ENCODE assay signal across 8 cellular contexts in genomic region chr5:150217874-150218692, GRCh38. TPM values are rescaled to one million over a fixed set of nuclear protein-coding genes. Genes with fewer than 3 reads are reported as not detected.
DNase-seq lines count a peak whose midpoint lies in the region; ATAC-seq, FAIRE-seq and TF ChIP-seq lines count a peak whose summit lies in the region.

No MANE protein-coding gene starts in this region.

- H3K4me2 ChIP-seq in mammary epithelial cell (ENCODE audit: insufficient read depth, low read depth, low read length) = no peak overlapping the region

- intact Hi-C loops in A673 (cut with micrococcal nuclease; ENCODE audit: unreplicated experiment) = loop anchor here (1.0 to 5.0 kb wide), 5 partner anchors 57 to 581 kb away; no protein-coding TSS in a partner anchor
- intact Hi-C loops in mammary epithelial cell (cut with micrococcal nuclease) = loop anchor here (1.0 to 10.0 kb wide), 10 partner anchors 57 to 581 kb away; partner anchors contain the start of gene SLC26A2
- intact Hi-C loops in kidney (cut with DNase I) = no loop called here

- H3K9me3 ChIP-seq in A673 (ENCODE audit: low read depth, low read length, poor library complexity, severe bottlenecking) (no peaks in the 10 kb centered on the region), WERI-Rb-1 (ENCODE audit: severe bottlenecking) (no peaks in the 10 kb centered on the region), mammary epithelial cell (replicated peaks; ENCODE audit: insufficient read depth, low read length) (no peaks in the 10 kb centered on the region), kidney (ENCODE audit: control insufficient read depth in 1 of 2, low read length in 2 of 2) (no peaks in the 10 kb centered on the region)

- in situ Hi-C loops in mammary epithelial cell (cut with MboI; ENCODE audit: low sequenced_read_pairs in 2 of 2) = loop anchor here (25.0 kb wide), 1 partner anchor 381 kb away; no protein-coding TSS in a partner anchor

- H3K4me3 ChIP-seq in A673 (ENCODE audit: low read depth, low read length, poor library complexity, severe bottlenecking) = no peak overlapping the region
- H3K4me3 ChIP-seq in WERI-Rb-1 (ENCODE audit: low read depth, low read length) = no peak overlapping the region
- H3K4me3 ChIP-seq in mammary epithelial cell (replicated peaks in 1 of 3; ENCODE audit: insufficient read depth in 1 of 3, low read depth in 2 of 3, low read length in 3 of 3) = no peak overlapping the region
- no peak overlapping the region for H3K4me3 ChIP-seq in kidney (ENCODE audit: low read length in 2 of 2)

- H3K27ac ChIP-seq in A673 (ENCODE audit: low read depth, low read length, poor library complexity, severe bottlenecking) (no peak overlapping the region), WERI-Rb-1 (no peak overlapping the region), mammary epithelial cell (ENCODE audit: insufficient read depth, low read depth, low read length) (no peak overlapping the region), kidney (ENCODE audit: low read depth in 2 of 2, low read length in 2 of 2) (no peak overlapping the region)

- H2AFZ ChIP-seq in mammary epithelial cell (ENCODE audit: low read depth, low read length) = no peak overlapping the region

- BruUV-seq in A673 (replicated peaks; lab: Mats Ljungman, UMichigan) (no TSS peak), mammary epithelial cell (replicated peaks; lab: Mats Ljungman, UMichigan) (no TSS peak)

- ATAC-seq in GM18861 (IDR thresholded peaks at IDR 0.05; ENCODE audit: unreplicated experiment) (peak; percentile 80), HG03097 (IDR thresholded peaks at IDR 0.05; ENCODE audit: low FRiP score, unreplicated experiment) (peak; percentile 61)

- no peak for FAIRE-seq in kidney (lab: Jason Lieb, UNC)

- H3K4me1 ChIP-seq in A673 (ENCODE audit: insufficient read depth, low read length, poor library complexity, severe bottlenecking) (no peaks in the 10 kb centered on the region), mammary epithelial cell (ENCODE audit: insufficient read depth, low read length) (no peaks in the 10 kb centered on the region), kidney (ENCODE audit: control insufficient read depth in 1 of 2, insufficient read depth in 1 of 2, low read depth in 1 of 2, low read length in 2 of 2) (no peaks in the 10 kb centered on the region)

- DNase-seq in A673 (ENCODE audit: low spot score) = peak; percentile 88
- peak; percentile 68 for DNase-seq in NCI-H2196 treated with DMSO at 0.1 percent for 48 hours (lab: John Stamatoyannopoulos, UW; ENCODE audit: unreplicated experiment)
- peak; percentile 80 for DNase-seq in WERI-Rb-1
- peak; percentile 59 for DNase-seq in mammary epithelial cell
- peak; percentile 90 for DNase-seq in kidney
- DNase-seq in stimulated activated CD4-positive, alpha-beta T cell treated with anti-CD3 and anti-CD28 coated beads, Interleukin-1b, Interleukin-23, amount 100 ng/mL, for 4 hours (ENCODE audit: low read depth in 2 of 2) = peak; percentile 64 to 74

- H3K36me3 ChIP-seq in A673 (ENCODE audit: insufficient read depth, low read length, poor library complexity, severe bottlenecking) (no peaks in the 10 kb centered on the region), WERI-Rb-1 (no peaks in the 10 kb centered on the region), mammary epithelial cell (ENCODE audit: insufficient read depth, low read length) (no peaks in the 10 kb centered on the region), kidney (ENCODE audit: control insufficient read depth in 1 of 2, insufficient read depth in 2 of 2, low read length in 2 of 2) (no peaks in the 10 kb centered on the region)

- peak; percentile 88 for TF ChIP-seq CTCF in A673 (conservative IDR thresholded peaks at IDR 0.05; ENCODE audit: low read depth, low read length)
- peak; percentile 89 for TF ChIP-seq CTCF in WERI-Rb-1 (IDR thresholded peaks at IDR 0.05; ENCODE audit: low read depth, low read length)
- TF ChIP-seq CTCF in mammary epithelial cell (conservative IDR thresholded peaks at IDR 0.05 in 1 of 2, IDR thresholded peaks at IDR 0.05 in 1 of 2; ENCODE audit: extremely low read depth in 1 of 2, insufficient read depth in 1 of 2, low read depth in 1 of 2, low read length in 2 of 2) = peak; percentile 82 to 83
- TF ChIP-seq CTCF in kidney (IDR thresholded peaks at IDR 0.05; ENCODE audit: borderline replicate concordance, extremely low read depth, insufficient read depth) = peak; percentile 90

- H3K9ac ChIP-seq in mammary epithelial cell (ENCODE audit: insufficient read depth, low read length) (no peak overlapping the region), kidney (ENCODE audit: low read length in 2 of 2) (no peak overlapping the region)

- CTCF ChIA-PET in A673 (lab: Charles Lee) (interaction anchor here (1.0 kb wide), 1 partner anchor 384 kb away, joined by 5 read pairs; no protein-coding TSS in a partner anchor), mammary epithelial cell (lab: Charles Lee; ENCODE audit: low non-redundant PET) (interaction anchor here (0.7 kb wide), 1 partner anchor 44 kb away, joined by 3 read pairs; no protein-coding TSS in a partner anchor)

- dilution Hi-C loops in mammary epithelial cell (cut with HindIII; ENCODE audit: low sequenced_read_pairs) = loop anchor here (5.0 to 10.0 kb wide), 2 partner anchors 34 to 57 kb away; no protein-coding TSS in a partner anchor

- H3K79me2 ChIP-seq in mammary epithelial cell (ENCODE audit: insufficient read depth, low read length) = no peaks in the 10 kb centered on the region

- no peaks in the 10 kb centered on the region for H3K27me3 ChIP-seq in A673 (replicated peaks; ENCODE audit: insufficient read depth, low read depth, low read length, poor library complexity)
- H3K27me3 ChIP-seq in WERI-Rb-1 (ENCODE audit: insufficient read depth, low read depth, severe bottlenecking) = no peaks in the 10 kb centered on the region
- H3K27me3 ChIP-seq in mammary epithelial cell (ENCODE audit: insufficient read depth, low read length) = no peaks in the 10 kb centered on the region

- POLR2A ChIA-PET in A673 (lab: Charles Lee; ENCODE audit: low non-redundant PET) = no interaction called here

- 25% methylated on average over 9 of the region's 10 CpGs for WGBS in mammary epithelial cell (ENCODE audit: low coverage, missing lambda C conversion rate)

- H4K20me1 ChIP-seq in mammary epithelial cell (ENCODE audit: insufficient read depth, low read length) = no peaks in the 10 kb centered on the region

RNA-seq across cellular contexts. Expression of gene SLC6A7, which starts 28.2 kb away (rescaled TPM):
- total RNA-seq in A673 (2021) (not detected in 2 replicates), mammary epithelial cell (not detected), kidney (not detected)
- polyA plus RNA-seq in mammary epithelial cell (not detected), kidney (ENCODE audit: insufficient read depth, low read depth, low replicate concordance) (not detected)
- not detected for polyA minus RNA-seq in mammary epithelial cell

RNA-seq across cellular contexts. Expression of gene CDX1, which starts 51.5 kb away (rescaled TPM):
- total RNA-seq in A673 (2021) (not detected in 2 replicates), mammary epithelial cell (not detected), kidney (not detected)
- polyA plus RNA-seq in mammary epithelial cell (not detected), kidney (ENCODE audit: insufficient read depth, low read depth, low replicate concordance) (0.39 TPM)
- polyA minus RNA-seq in mammary epithelial cell = not detected
